In the genomic region with DNA sequence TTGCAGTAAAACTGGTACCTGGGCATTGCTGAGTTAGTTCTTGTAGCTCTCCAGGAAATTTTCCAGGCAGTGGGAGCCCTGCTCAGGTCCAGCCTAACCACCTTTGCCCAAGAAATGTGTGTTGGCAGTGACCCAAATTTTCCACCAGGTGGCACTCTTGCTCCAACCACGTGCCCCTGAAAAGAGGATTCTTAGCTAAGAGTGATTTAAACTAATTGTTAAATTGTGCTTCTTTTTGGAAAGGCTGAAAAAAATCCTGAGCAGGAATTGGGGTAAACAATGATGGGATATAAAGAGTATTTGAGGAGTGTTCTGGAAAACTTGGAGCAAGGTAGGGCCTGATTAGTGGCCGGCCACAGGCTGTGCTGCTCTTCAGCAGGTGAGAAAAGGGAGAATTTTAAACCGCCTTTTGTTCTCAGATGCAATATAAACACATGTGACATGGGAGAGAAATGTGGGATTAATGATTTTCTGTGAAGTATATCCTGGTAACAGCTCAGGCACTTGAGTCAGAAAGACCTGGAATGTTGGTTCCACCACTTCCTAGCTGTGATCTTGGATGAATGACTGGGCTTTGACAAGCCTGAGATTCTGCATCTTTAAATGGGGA, we compare ENCODE assay signal across 8 cellular contexts.
DNase-seq lines count a peak whose midpoint lies in the region; ATAC-seq lines count a peak whose summit lies in the region.

No MANE protein-coding gene starts in this region.

- DNase-seq in CD1c-positive myeloid dendritic cell (ENCODE audit: extremely low spot score) (peak; percentile 85), NCI-H2171 treated with DMSO at 0.1 percent for 48 hours (lab: John Stamatoyannopoulos, UW) (peak; percentile 32), cerebellum (ENCODE audit: low spot score) (peak; percentile 41), left colon (peak; percentile 73 to 79)
- peak; percentile 66 to 75 for DNase-seq in activated CD4-positive, alpha-beta T cell treated with anti-CD3 and anti-CD28 coated beads for 4 hours
- peak; percentile 61 for DNase-seq in stimulated activated CD4-positive, alpha-beta T cell treated with anti-CD3 and anti-CD28 coated beads, Interleukin-2, amount 100 ng/mL, for 4 hours (ENCODE audit: low read depth)

- intact Hi-C loops in left colon (cut with DNase I, micrococcal nuclease) = loop anchor here in 1 of 2 donors (2.0 to 10.0 kb wide), 4 partner anchors 105 to 551 kb away; no protein-coding TSS in a partner anchor

- peak; percentile 47 for ATAC-seq in GM21723 (IDR thresholded peaks at IDR 0.05; ENCODE audit: unreplicated experiment)
- peak; percentile 82 for ATAC-seq in left colon
- no peak for ATAC-seq in GM18511 (IDR thresholded peaks at IDR 0.05; ENCODE audit: unreplicated experiment)

Comparison
In these comparisons a context has a peak if more than half of its experiments do, and no peak if none do; other contexts are left out.
1. DNase-seq: peak in every context shown above with its lines; median percentile 85 in CD1c-positive myeloid dendritic cell; 76 in left colon; 70 in activated CD4-positive, alpha-beta T cell treated with anti-CD3 and anti-CD28 coated beads for 4 hours; 61 in stimulated activated CD4-positive, alpha-beta T cell treated with anti-CD3 and anti-CD28 coated beads, Interleukin-2, amount 100 ng/mL, for 4 hours; 41 in cerebellum; 32 in NCI-H2171 treated with DMSO at 0.1 percent for 48 hours.